1 cellular context compared by ENCODE assay signal in the genomic region with DNA sequence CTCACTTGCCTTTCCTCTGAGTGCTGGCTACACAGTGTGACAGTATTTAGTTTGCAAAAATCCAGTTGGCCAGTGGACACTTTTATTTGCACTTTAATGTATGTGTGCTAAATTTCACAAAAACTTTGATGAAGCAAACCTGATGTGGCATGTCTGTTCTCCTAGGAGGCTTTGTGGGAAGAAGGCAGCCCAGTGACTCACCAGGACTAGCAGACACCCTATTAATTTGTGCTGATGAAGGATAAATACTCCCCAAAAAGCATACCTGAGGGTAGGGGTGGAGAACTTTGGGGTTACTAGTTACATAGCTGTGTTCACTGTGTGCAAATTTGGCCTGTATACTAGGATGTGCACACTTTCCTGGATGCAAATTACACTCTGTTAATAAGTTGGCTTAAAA.
TF ChIP-seq lines count a peak whose summit lies in the region.

No MANE protein-coding gene starts in this region.

TF ChIP-seq in IMR-90, 13 proteins besides CTCF, POLR2A, EP300 and RAD21:
- TF ChIP-seq, protein P1, sequence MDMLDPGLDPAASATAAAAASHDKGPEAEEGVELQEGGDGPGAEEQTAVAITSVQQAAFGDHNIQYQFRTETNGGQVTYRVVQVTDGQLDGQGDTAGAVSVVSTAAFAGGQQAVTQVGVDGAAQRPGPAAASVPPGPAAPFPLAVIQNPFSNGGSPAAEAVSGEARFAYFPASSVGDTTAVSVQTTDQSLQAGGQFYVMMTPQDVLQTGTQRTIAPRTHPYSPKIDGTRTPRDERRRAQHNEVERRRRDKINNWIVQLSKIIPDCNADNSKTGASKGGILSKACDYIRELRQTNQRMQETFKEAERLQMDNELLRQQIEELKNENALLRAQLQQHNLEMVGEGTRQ (IDR thresholded peaks at IDR 0.05; ENCODE audit: low read depth, low read length), result no peak
- TF ChIP-seq MAFK (IDR thresholded peaks at IDR 0.05; ENCODE audit: low read depth, low read length), result 0 out of 2 replicates have a peak, but pooled peaks have one; percentile 26
- TF ChIP-seq SMC3 (IDR thresholded peaks at IDR 0.05; ENCODE audit: low read depth, low read length), result no peak
TF ChIP-seq in IMR-90: peak in this region for 1.
